Comparison of ENCODE assay signal across 20 cellular contexts in the genomic region with DNA sequence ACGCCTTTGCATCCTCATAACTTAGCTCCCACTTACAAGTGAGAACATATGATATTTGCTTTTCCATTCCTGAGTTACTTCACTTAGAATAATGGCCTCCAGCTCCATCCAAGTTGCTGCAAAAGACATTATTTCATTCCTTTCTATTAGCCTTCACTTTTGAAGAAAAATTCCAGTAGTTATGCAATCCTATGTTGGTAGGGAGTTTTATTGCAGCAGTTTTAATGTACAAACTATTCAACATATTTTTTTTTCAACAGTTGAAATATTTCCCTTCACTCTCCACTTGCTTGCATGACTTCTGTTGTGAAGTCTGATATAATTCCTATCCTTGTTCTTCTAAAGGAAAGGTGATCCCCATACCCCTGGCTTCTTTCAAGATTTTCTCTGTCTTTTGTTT. TPM values are rescaled to one million over a fixed set of nuclear protein-coding genes. Genes with fewer than 3 reads are reported as not detected.
"Had no signal": no experiment of that assay in that cellular context is flagged by ENCODE, and none has a peak within 500 bp of the region (broad histone marks: within the 10 kb centered on the region; RNA-seq: fewer than 3 reads in every experiment).

No MANE protein-coding gene starts in this region.

- H3K4me1 ChIP-seq: gastroesophageal sphincter, pancreas, psoas muscle, vagina had no signal

- H3K27ac ChIP-seq: cardiac muscle cell, gastroesophageal sphincter, heart left ventricle, pancreas, psoas muscle, right atrium auricular region, thoracic aorta, vagina had no signal

- ATAC-seq: activated T-cell treated with anti-CD3 and anti-CD28 coated beads, Interleukin-2, amount 50 U/mL, for 72 hours; gastroesophageal sphincter; heart left ventricle; left cardiac atrium; pancreas; psoas muscle had no signal

- H3K4me3 ChIP-seq: cardiac muscle cell, gastroesophageal sphincter, heart left ventricle, pancreas, psoas muscle, right atrium auricular region, thoracic aorta, vagina had no signal

- H3K9me3 ChIP-seq: gastroesophageal sphincter, heart left ventricle, pancreas, psoas muscle, right atrium auricular region, thoracic aorta, vagina had no signal

- H3K36me3 ChIP-seq: cardiac muscle cell, gastroesophageal sphincter, heart left ventricle, pancreas, right atrium auricular region, thoracic aorta, vagina had no signal

- DNase-seq: activated CD4-positive, alpha-beta memory T cell treated with anti-CD3 and anti-CD28 coated beads for 36 hours; activated CD4-positive, alpha-beta T cell treated with anti-CD3 and anti-CD28 coated beads for 48 hours; activated effector memory CD4-positive, alpha-beta T cell treated with Interleukin-2 at 50 U/mL for 16 hours; activated naive CD4-positive, alpha-beta T cell treated with anti-CD3 and anti-CD28 coated beads for 36 hours; activated naive CD8-positive, alpha-beta T cell treated with anti-CD3 and anti-CD28 coated beads, Interleukin-2, amount 10 ng/mL, durations not matched to agents 7 days and 5 days; activated T-cell treated with anti-CD3 and anti-CD28 coated beads, Interleukin-2, amount 50 U/mL, for 72 hours; effector CD4-positive, alpha-beta T cell; heart left ventricle; left cardiac atrium; nephron progenitor cell; pancreas; psoas muscle; stimulated activated CD4-positive, alpha-beta T cell treated with anti-CD3 and anti-CD28 coated beads, Interleukin-4, amount 100 ng/mL, for 24 hours; stimulated activated naive CD4-positive, alpha-beta T cell treated with Interleukin-2 at 50 U/mL for 16 hours had no signal

- H3K27me3 ChIP-seq: gastroesophageal sphincter, heart left ventricle, pancreas, right atrium auricular region, vagina had no signal

RNA-seq across cellular contexts. Expression of a gene that starts 27.3 kb away (rescaled TPM):
- total RNA-seq: activated CD4-positive, alpha-beta memory T cell treated with anti-CD3 and anti-CD28 coated beads for 36 hours; activated naive CD4-positive, alpha-beta T cell treated with anti-CD3 and anti-CD28 coated beads for 36 hours; activated T-cell treated with anti-CD3 and anti-CD28 coated beads, Interleukin-2, amount 50 U/mL, for 72 hours had no signal

RNA-seq across cellular contexts. Expression of a gene that starts 52.5 kb away (rescaled TPM):
- total RNA-seq: activated CD4-positive, alpha-beta memory T cell treated with anti-CD3 and anti-CD28 coated beads for 36 hours; cardiac muscle cell; epithelial cell of proximal tubule had no signal
- polyA plus RNA-seq: cardiac muscle cell had no signal
